In genomic region chr17:18961634-18962493, GRCh38 we compare ENCODE assay signal across 12 cellular contexts. TPM values are rescaled to one million over a fixed set of nuclear protein-coding genes. Genes with fewer than 3 reads are reported as not detected.
DNase-seq lines count a peak whose midpoint lies in the region; ATAC-seq and TF ChIP-seq lines count a peak whose summit lies in the region.
"Had no signal": no experiment of that assay in that cellular context is flagged by ENCODE, and none has a peak within 500 bp of the region (broad histone marks: within the 10 kb centered on the region; RNA-seq: fewer than 3 reads in every experiment).

No MANE protein-coding gene starts in this region.

- H3K4me1 ChIP-seq in mesodermal cell (ENCODE audit: control insufficient read depth, insufficient read depth, low read length, poor library complexity, severe bottlenecking) (peaks cover 29% of the 10 kb centered on the region), GM23338 (ENCODE audit: insufficient read depth) (no peaks in the 10 kb centered on the region; the same call in 1 of the 2 replicates)

- DNase-seq in AG10803 (ENCODE audit: low read depth) (peak; percentile 18), GM13977 (ENCODE audit: low spot score) (peak; percentile 74), GM23338 (ENCODE audit: low spot score) (no peak), immature natural killer cell (no peak), NCI-H2081 treated with DMSO at 0.1 percent for 48 hours (lab: John Stamatoyannopoulos, UW) (no peak)
- DNase-seq in activated naive CD8-positive, alpha-beta T cell treated with anti-CD3 and anti-CD28 coated beads, Interleukin-2, amount 50 U/mL, for 24 hours = peak; percentile 36
- DNase-seq: esophagus squamous epithelium, left ventricle myocardium superior, OCI-M1 had no signal

- no peaks in the 10 kb centered on the region for H4K20me1 ChIP-seq in GM23338 (replicated peaks; ENCODE audit: insufficient read depth)

- H3F3A ChIP-seq in GM23338 (replicated peaks; ENCODE audit: low read depth) = no peaks in the 10 kb centered on the region

- H3K79me2 ChIP-seq in GM23338 (replicated peaks; ENCODE audit: insufficient read depth) = no peaks in the 10 kb centered on the region

- no peak overlapping the region for H2AFZ ChIP-seq in GM23338

- H3K36me3 ChIP-seq in mesodermal cell (ENCODE audit: control insufficient read depth, insufficient read depth, low read length) (no peaks in the 10 kb centered on the region), GM23338 (ENCODE audit: insufficient read depth) (no peaks in the 10 kb centered on the region)
- H3K36me3 ChIP-seq: esophagus squamous epithelium, right atrium auricular region had no signal

- 80 to 88% methylated on average over 12 to 16 of the region's 16 CpGs for WGBS in mesodermal cell (ENCODE audit: insufficient coverage in 2 of 2), 2 experiments

- H3K4me3 Mint-ChIP-seq in activated naive CD8-positive, alpha-beta T cell treated with anti-CD3 and anti-CD28 coated beads, Interleukin-2, amount 50 U/mL, for 24 hours = peak overlapping the region; percentile 29
- H3K4me3 Mint-ChIP-seq in GM23338 (no peak overlapping the region; the same call in 2 of the 3 replicates), immature natural killer cell (no peak overlapping the region)

- H3K27me3 ChIP-seq in GM23338 (ENCODE audit: insufficient read depth) = no peaks in the 10 kb centered on the region
- H3K27me3 ChIP-seq: esophagus squamous epithelium, right atrium auricular region had no signal

- H3K36me3 Mint-ChIP-seq in activated naive CD8-positive, alpha-beta T cell treated with anti-CD3 and anti-CD28 coated beads, Interleukin-2, amount 50 U/mL, for 24 hours (ENCODE audit: low read depth) = no peaks in the 10 kb centered on the region
- no peaks in the 10 kb centered on the region; the same call in 2 of the 3 replicates for H3K36me3 Mint-ChIP-seq in GM23338 (ENCODE audit: low read depth)
- H3K36me3 Mint-ChIP-seq in immature natural killer cell = no peaks in the 10 kb centered on the region

- peak overlapping the region; percentile 70 for H3K27ac Mint-ChIP-seq in activated naive CD8-positive, alpha-beta T cell treated with anti-CD3 and anti-CD28 coated beads, Interleukin-2, amount 50 U/mL, for 24 hours
- H3K27ac Mint-ChIP-seq in GM23338 (no peak overlapping the region), immature natural killer cell (peak overlapping the region in 1 of 6 donors; percentile 69)

- in situ Hi-C loops in GM13977 (cut with MboI; ENCODE audit: low pct_unique_long_range_greater_than_20kb, low sequenced_read_pairs, unreplicated experiment) = no loop called here

- H3K9me2 ChIP-seq in GM23338 (ENCODE audit: insufficient read depth) = no peaks in the 10 kb centered on the region

- H3K9me3 ChIP-seq in mesodermal cell (ENCODE audit: control insufficient read depth, low read length) = no peaks in the 10 kb centered on the region
- H3K9me3 ChIP-seq: esophagus squamous epithelium, right atrium auricular region had no signal

- peak overlapping the region; percentile 67 for H3K27ac ChIP-seq in mesodermal cell (ENCODE audit: low read depth, low read length, severe bottlenecking)
- H3K27ac ChIP-seq in GM23338 (ENCODE audit: low read depth) = no peak overlapping the region
- H3K27ac ChIP-seq: esophagus squamous epithelium had no signal

- no peaks in the 10 kb centered on the region for H3K27me3 Mint-ChIP-seq in activated naive CD8-positive, alpha-beta T cell treated with anti-CD3 and anti-CD28 coated beads, Interleukin-2, amount 50 U/mL, for 24 hours
- peaks cover 8% of the 10 kb centered on the region for H3K27me3 Mint-ChIP-seq in GM23338 (ENCODE audit: insufficient read depth, low read depth, poor library complexity)
- H3K27me3 Mint-ChIP-seq in immature natural killer cell (ENCODE audit: low read depth in 3 of 3) = peaks cover under 1 to 4% (median 2%) of the 10 kb centered on the region in 3 donors

- peak; percentile 65 for ATAC-seq in activated naive CD8-positive, alpha-beta T cell treated with anti-CD3 and anti-CD28 coated beads, Interleukin-2, amount 50 U/mL, for 24 hours
- ATAC-seq in GM21576 (IDR thresholded peaks at IDR 0.05; ENCODE audit: unreplicated experiment) = no peak
- no peak for ATAC-seq in GM23338

- no peaks in the 10 kb centered on the region for H3K9me3 Mint-ChIP-seq in activated naive CD8-positive, alpha-beta T cell treated with anti-CD3 and anti-CD28 coated beads, Interleukin-2, amount 50 U/mL, for 24 hours
- no peaks in the 10 kb centered on the region for H3K9me3 Mint-ChIP-seq in GM23338
- no peaks in the 10 kb centered on the region for H3K9me3 Mint-ChIP-seq in immature natural killer cell

- no peak for TF ChIP-seq CTCF in AG10803 (conservative IDR thresholded peaks at IDR 0.05; ENCODE audit: low read length)
- no peak for TF ChIP-seq CTCF in GM13977 (IDR thresholded peaks at IDR 0.05; ENCODE audit: extremely low read depth, insufficient read depth, missing control alignments)
- TF ChIP-seq CTCF in GM23338 (conservative IDR thresholded peaks at IDR 0.05; ENCODE audit: low read depth in 2 of 2) = no peak

- H3K4me1 Mint-ChIP-seq in activated naive CD8-positive, alpha-beta T cell treated with anti-CD3 and anti-CD28 coated beads, Interleukin-2, amount 50 U/mL, for 24 hours = peaks cover 31% of the 10 kb centered on the region
- peaks cover 9% of the 10 kb centered on the region for H3K4me1 Mint-ChIP-seq in GM23338
- H3K4me1 Mint-ChIP-seq in immature natural killer cell = peaks cover 0 to 4% of the 10 kb centered on the region in 2 donors

- H3K4me3 ChIP-seq in AG10803 (ENCODE audit: low read length) (no peak overlapping the region), mesodermal cell (ENCODE audit: extremely low read depth, insufficient read depth, low read length, poor library complexity, severe bottlenecking) (no peak overlapping the region), GM23338 (no peak overlapping the region)
- H3K4me3 ChIP-seq: esophagus squamous epithelium, right atrium auricular region had no signal

- no peak overlapping the region for H3K4me2 ChIP-seq in GM23338

TF ChIP-seq in GM23338, 12 proteins besides CTCF, POLR2A, EP300 and RAD21 (continues in another document):
- TF ChIP-seq REST (IDR thresholded peaks at IDR 0.05; ENCODE audit: unreplicated experiment) (no peak), EZH2phosphoT487 (IDR thresholded peaks at IDR 0.05; ENCODE audit: unreplicated experiment) (no peak), ZNF331 (CRISPR knock-in tag; IDR thresholded peaks at IDR 0.05; ENCODE audit: low read depth) (no peak), ETS1 (IDR thresholded peaks at IDR 0.05) (no peak), JUNB (IDR thresholded peaks at IDR 0.05; ENCODE audit: unreplicated experiment) (no peak), POLR2AphosphoS5 (IDR thresholded peaks at IDR 0.05; ENCODE audit: low read depth) (no peak)

RNA-seq across cellular contexts. Expression of gene SLC5A10, which starts 9.9 kb away (rescaled TPM):
- 0.15 TPM for polyA plus RNA-seq in mesodermal cell (2013, experiment 1 of 2)
- not detected for polyA plus RNA-seq in mesodermal cell (2013, experiment 2 of 2)
- total RNA-seq in GM23338 (2014; rRNA removed; shearing (Covaris generic)) = 0.10 TPM in 1 of 2 replicates, not detected in the other
- polyA plus RNA-seq in GM23338 (2016; fragmentation: Nextera tagmentation; extraction: Ambion mirVana) (not detected in 2 replicates), immature natural killer cell (not detected)
- total RNA-seq: left ventricle myocardium superior had no signal

RNA-seq across cellular contexts. Expression of gene FAM83G, which starts 42.7 kb away (rescaled TPM):
- 7.1 TPM for polyA plus RNA-seq in mesodermal cell (2013, experiment 1 of 2)
- 6.7 TPM for polyA plus RNA-seq in mesodermal cell (2013, experiment 2 of 2)
- 44.5 and 46.6 TPM in 2 replicates for total RNA-seq in GM23338 (2014; rRNA removed; shearing (Covaris generic))
- polyA plus RNA-seq in GM23338 (2016; fragmentation: Nextera tagmentation; extraction: Ambion mirVana) (7.6 and 8.5 TPM in 2 replicates), immature natural killer cell (1 to 10 TPM in 2 of 3 donors, under 1 TPM in 1; 0.81 to 3.7 (median 1.9) TPM)

Comparison
In these comparisons a context has a peak if more than half of its experiments do, and no peak if none do; other contexts are left out.
1. DNase-seq: peak in AG10803 (single experiment), GM13977 (single experiment) and activated naive CD8-positive, alpha-beta T cell treated with anti-CD3 and anti-CD28 coated beads, Interleukin-2, amount 50 U/mL, for 24 hours (single experiment); none in GM23338 (single experiment), immature natural killer cell (0 of 3) and NCI-H2081 treated with DMSO at 0.1 percent for 48 hours (single experiment).